ENCODE assay signal across 21 cellular contexts in genomic region chr15:36598529-36599177, GRCh38. TPM values are rescaled to one million over a fixed set of nuclear protein-coding genes. Genes with fewer than 3 reads are reported as not detected.
A peak's percentile ranks its signal among the peaks of the same experiment; 100 is the strongest.
DNase-seq lines count a peak whose midpoint lies in the region; ATAC-seq and TF ChIP-seq lines count a peak whose summit lies in the region.
"Had no signal": no experiment of that assay in that cellular context is flagged by ENCODE, and none has a peak within 500 bp of the region (broad histone marks: within the 10 kb centered on the region; RNA-seq: fewer than 3 reads in every experiment).

No MANE protein-coding gene starts in this region.

- TF ChIP-seq CTCF in SK-N-SH (IDR thresholded peaks at IDR 0.05) (no peak), foreskin keratinocyte (conservative IDR thresholded peaks at IDR 0.05) (no peak)

- peaks cover 59% of the 10 kb centered on the region for H3K79me2 ChIP-seq in SK-N-SH (ENCODE audit: insufficient read depth)

- H3K9ac ChIP-seq in SK-N-SH (no peak overlapping the region), skeletal muscle satellite cell (ENCODE audit: low read depth, low read length) (no peak overlapping the region)

- H3K27me3 ChIP-seq in SK-N-SH (ENCODE audit: insufficient read depth) (no peaks in the 10 kb centered on the region), foreskin keratinocyte (no peaks in the 10 kb centered on the region), skeletal muscle satellite cell (ENCODE audit: control insufficient read depth, insufficient read depth, low read length) (no peaks in the 10 kb centered on the region)
- H3K27me3 ChIP-seq: MG63, spleen, stomach had no signal

- H3K4me2 ChIP-seq in SK-N-SH (peak overlapping the region; percentile 3), skeletal muscle satellite cell (ENCODE audit: low read length) (peak overlapping the region; percentile 1)
- H3K4me2 ChIP-seq: PC-9 had no signal

- DNase-seq in NCI-H510A treated with DMSO at 0.1 percent for 48 hours (lab: John Stamatoyannopoulos, UW) (peak; percentile 36), NCI-H510A (lab: John Stamatoyannopoulos, UW) (no peak), SK-N-SH (no peak), foreskin keratinocyte (no peak), COLO829 (ENCODE audit: low spot score) (no peak), foreskin melanocyte (no peak), DMS79 (lab: John Stamatoyannopoulos, UW) (no peak)
- DNase-seq: ACHN; activated B cell treated with CpG ODN at 0.5 μM for 24 hours; activated CD8-positive, alpha-beta memory T cell treated with anti-CD3 and anti-CD28 coated beads, Interleukin-2, amount 50 U/mL, for 48 hours; activated naive CD4-positive, alpha-beta T cell treated with anti-CD3 and anti-CD28 coated beads, Interleukin-2, amount 50 U/mL, for 16 hours; caudate nucleus; COR-L47; hypothalamus; MG63; naive thymus-derived CD8-positive, alpha-beta T cell; PC-9; spleen; stomach had no signal

- TF ChIP-seq EP300 in SK-N-SH (IDR thresholded peaks at IDR 0.05; ENCODE audit: borderline replicate concordance in 1 of 2, low read depth in 1 of 2, low read length in 1 of 2): no peak

- H3K9me3 ChIP-seq in SK-N-SH: no peaks in the 10 kb centered on the region
- no peaks in the 10 kb centered on the region for H3K9me3 ChIP-seq in skeletal muscle satellite cell (replicated peaks; ENCODE audit: low read length)
- H3K9me3 ChIP-seq: MG63, spleen, stomach had no signal

- 66% methylated on average over 4 of the region's 4 CpGs for WGBS in SK-N-SH (ENCODE audit: low lambda C conversion rate)

- H3F3A ChIP-seq in SK-N-SH (replicated peaks; ENCODE audit: insufficient read depth): peaks cover 4% of the 10 kb centered on the region

- ATAC-seq in foreskin keratinocyte: no peak
- ATAC-seq: left lobe of liver; naive thymus-derived CD8-positive, alpha-beta T cell had no signal

- no peaks in the 10 kb centered on the region for H3K36me3 ChIP-seq in SK-N-SH (replicated peaks in 1 of 2; ENCODE audit: control insufficient read depth in 1 of 2, insufficient read depth in 2 of 2, low read length in 1 of 2)
- no peaks in the 10 kb centered on the region for H3K36me3 ChIP-seq in skeletal muscle satellite cell (ENCODE audit: insufficient read depth, low read length)
- H3K36me3 ChIP-seq: MG63, spleen, stomach had no signal

- no peak overlapping the region for H2AFZ ChIP-seq in SK-N-SH (ENCODE audit: low read depth)
- H2AFZ ChIP-seq: PC-9 had no signal

- H3K4me1 ChIP-seq in SK-N-SH (ENCODE audit: control insufficient read depth in 1 of 2, insufficient read depth in 2 of 2, low read depth in 1 of 2, low read length in 1 of 2) (peaks cover 7 to 14% of the 10 kb centered on the region in 2 experiments), foreskin keratinocyte (peaks cover 26% of the 10 kb centered on the region), skeletal muscle satellite cell (ENCODE audit: control insufficient read depth, insufficient read depth, low read length) (peaks cover 12% of the 10 kb centered on the region)
- H3K4me1 ChIP-seq: spleen had no signal

- no peak overlapping the region for H3K27ac ChIP-seq in SK-N-SH (ENCODE audit: low read depth in 2 of 2, low read length in 1 of 2)
- peak overlapping the region; percentile 12 for H3K27ac ChIP-seq in foreskin keratinocyte
- H3K27ac ChIP-seq: PC-9, spleen had no signal

- POLR2A ChIA-PET in SK-N-SH (lab: Yijun Ruan, JAX): no interaction called here

- H3K9me2 ChIP-seq in SK-N-SH: no peaks in the 10 kb centered on the region

- H3K4me3 ChIP-seq in SK-N-SH (ENCODE audit: low read depth in 2 of 2, low read length in 1 of 2): no peak overlapping the region
- no peak overlapping the region for H3K4me3 ChIP-seq in skeletal muscle satellite cell (ENCODE audit: low read length)
- H3K4me3 ChIP-seq: MG63, PC-9, spleen, stomach had no signal

- TF ChIP-seq RAD21 in SK-N-SH (IDR thresholded peaks at IDR 0.05; ENCODE audit: low read length): no peak

- CTCF ChIA-PET in SK-N-SH (lab: Yijun Ruan, JAX): no interaction called here

- H4K20me1 ChIP-seq in SK-N-SH (ENCODE audit: insufficient read depth): no peaks in the 10 kb centered on the region

TF ChIP-seq in SK-N-SH, 30 proteins besides CTCF, POLR2A, EP300 and RAD21:
- TF ChIP-seq GABPA (IDR thresholded peaks at IDR 0.05; ENCODE audit: low read depth) (no peak), USF2 (IDR thresholded peaks at IDR 0.05; ENCODE audit: borderline replicate concordance, low read depth, low read length) (no peak), CHD2 (IDR thresholded peaks at IDR 0.05; ENCODE audit: low read length, partially characterized antibody) (no peak), MEF2A (IDR thresholded peaks at IDR 0.05; ENCODE audit: borderline replicate concordance, low read depth) (no peak), NRF1 (IDR thresholded peaks at IDR 0.05; ENCODE audit: low read depth, low read length) (no peak), IRF3 (IDR thresholded peaks at IDR 0.05; ENCODE audit: low read depth, low read length) (no peak)

RNA-seq across cellular contexts. Expression of gene CDIN1, which starts 19.2 kb away (rescaled TPM):
- polyA plus RNA-seq in SK-N-SH (2012; rRNA removed) (12.7 and 20.2 TPM in 2 replicates), foreskin keratinocyte (6.3 and 6.6 TPM in 2 replicates)
- polyA plus RNA-seq in SK-N-SH (2012; cell fraction: cytosol; rRNA removed): 9.1 and 11.4 TPM in 2 replicates
- 18.0 and 28.8 TPM in 2 replicates for polyA plus RNA-seq in SK-N-SH (2012; cell fraction: nucleus; rRNA removed)
- total RNA-seq in foreskin keratinocyte: 16.3 and 17.5 TPM in 2 replicates
- 9.6 and 31.7 TPM in 2 replicates for total RNA-seq in skeletal muscle satellite cell (2012; rRNA removed)
